ENCODE assay signal across 8 cellular contexts in genomic region chr21:33543505-33544129, GRCh38. TPM values are rescaled to one million over a fixed set of nuclear protein-coding genes. Genes with fewer than 3 reads are reported as not detected.
A peak's percentile ranks its signal among the peaks of the same experiment; 100 is the strongest.
DNase-seq lines count a peak whose midpoint lies in the region; ATAC-seq, FAIRE-seq and TF ChIP-seq lines count a peak whose summit lies in the region.

No MANE protein-coding gene starts in this region.

- no TSS peak for BruUV-seq in PC-9 (replicated peaks; lab: Mats Ljungman, UMichigan)

- H3K9me3 ChIP-seq in A549 (no peaks in the 10 kb centered on the region), PC-9 (ENCODE audit: insufficient read depth, low read depth) (no peaks in the 10 kb centered on the region)

- H3K27ac ChIP-seq in A549: peak overlapping the region; percentile 97 to 98
- H3K27ac ChIP-seq in PC-9: peak overlapping the region; percentile 98
- H3K27ac ChIP-seq in brain microvascular endothelial cell: peak overlapping the region; percentile 98

- in situ Hi-C loops in brain microvascular endothelial cell (cut with HindIII; ENCODE audit: low pct_ligation_motif_present, low sequenced_read_pairs): no loop called here

- no peak for TF ChIP-seq EP300 in A549 (IDR thresholded peaks at IDR 0.05)

- no peak for TF ChIP-seq CTCF in A549 (IDR thresholded peaks at IDR 0.05)
- no peak for TF ChIP-seq CTCF in PC-9 (conservative IDR thresholded peaks at IDR 0.05)
- TF ChIP-seq CTCF in brain microvascular endothelial cell (IDR thresholded peaks at IDR 0.05; ENCODE audit: low read depth, low read length, missing control alignments): no peak

- ATAC-seq in A549 (peak in 1 of 2 experiments; percentile 45; a peak in 4 of 6 replicates), GM21360 (IDR thresholded peaks at IDR 0.05; ENCODE audit: unreplicated experiment) (peak; percentile 19), left lobe of liver (peak; percentile 51)

- intact Hi-C loops in PC-9 (cut with micrococcal nuclease; ENCODE audit: unreplicated experiment): loop anchor here (2.0 to 5.0 kb wide), 3 partner anchors 45 to 163 kb away; partner anchors contain the start of genes DNAJC28 and DONSON

- peaks cover 44% of the 10 kb centered on the region for H4K20me1 ChIP-seq in PC-9 (ENCODE audit: insufficient read depth)

- H3K36me3 ChIP-seq in PC-9 (ENCODE audit: low read depth) (peaks cover 8% of the 10 kb centered on the region), brain microvascular endothelial cell (replicated peaks) (peaks cover 18% of the 10 kb centered on the region)

- POLR2A ChIA-PET in A549 (lab: Yijun Ruan, JAX): interaction anchor here (0.9 to 1.1 kb wide), 2 partner anchors 45 to 62 kb away, joined by 3 to 5 read pairs; partner anchors contain the start of gene DONSON
- POLR2A ChIA-PET in PC-9 (lab: Charles Lee; ENCODE audit: unreplicated experiment): no interaction called here

- H2AFZ ChIP-seq in PC-9: no peak overlapping the region

- TF ChIP-seq POLR2A in A549 (IDR thresholded peaks at IDR 0.05; ENCODE audit: low read length): no peak

- DNase-seq in A549 (ENCODE audit: low read depth in 1 of 2, low spot score in 1 of 2): no peak
- DNase-seq in PC-9: no peak
- peak; percentile 38 for DNase-seq in brain microvascular endothelial cell
- peak; percentile 78 for DNase-seq in left lobe of liver (ENCODE audit: low spot score)
- peak; percentile 46 for DNase-seq in stimulated activated CD4-positive, alpha-beta T cell treated with anti-CD3 and anti-CD28 coated beads, Interleukin-2, amount 100 ng/mL, for 4 hours (ENCODE audit: low read depth)
- DNase-seq in D341Med (ENCODE audit: low spot score): no peak
- DNase-seq in effector CD8-positive, alpha-beta T cell (lab: John Stamatoyannopoulos, UW): no peak

- peaks cover 89% of the 10 kb centered on the region for H3K79me2 ChIP-seq in PC-9 (ENCODE audit: low read depth)

- CTCF ChIA-PET in A549 (lab: Yijun Ruan, JAX) (no interaction called here), PC-9 (lab: Charles Lee) (interaction anchor here (0.7 kb wide), 2 partner anchors 62 to 215 kb away, joined by 6 read pairs; no protein-coding TSS in a partner anchor)

- H3F3A ChIP-seq in PC-9 (ENCODE audit: insufficient read depth, low read depth): peaks cover 18% of the 10 kb centered on the region

- no peaks in the 10 kb centered on the region for H3K9me2 ChIP-seq in PC-9 (ENCODE audit: insufficient read depth)

- H3K27me3 ChIP-seq in PC-9 (ENCODE audit: insufficient read depth, low read depth) (no peaks in the 10 kb centered on the region), brain microvascular endothelial cell (replicated peaks) (no peaks in the 10 kb centered on the region)

- peak overlapping the region; percentile 79 for H3K4me3 ChIP-seq in A549
- peak overlapping the region; percentile 92 for H3K4me3 ChIP-seq in PC-9
- peak overlapping the region; percentile 73 for H3K4me3 ChIP-seq in brain microvascular endothelial cell (ENCODE audit: low read depth, low read length)

- H3K4me1 ChIP-seq in A549 (peaks cover 22% of the 10 kb centered on the region), PC-9 (replicated peaks; ENCODE audit: insufficient read depth) (peaks cover 31% of the 10 kb centered on the region)

- no peak for FAIRE-seq in A549 (lab: Jason Lieb, UNC)

- under 1% methylated on average over 26 of the region's 26 CpGs for WGBS in A549 (ENCODE audit: missing lambda C conversion rate)

- peak overlapping the region; percentile 83 for H3K4me2 ChIP-seq in A549
- H3K4me2 ChIP-seq in PC-9: peak overlapping the region; percentile 94

- no peak for TF ChIP-seq RAD21 in A549 (conservative IDR thresholded peaks at IDR 0.05 in 1 of 2, IDR thresholded peaks at IDR 0.05 in 1 of 2)

TF ChIP-seq in A549, 52 proteins besides CTCF, POLR2A, EP300 and RAD21:
- no peak for TF ChIP-seq KDM5A (IDR thresholded peaks at IDR 0.05)
- no peak for TF ChIP-seq SREBF2 (IDR thresholded peaks at IDR 0.05)
- TF ChIP-seq TFCP2L1 (CRISPR knock-in tag; IDR thresholded peaks at IDR 0.05): no peak
- no peak for TF ChIP-seq FOSB (CRISPR knock-in tag; IDR thresholded peaks at IDR 0.05)
- no peak for TF ChIP-seq RCOR1 (IDR thresholded peaks at IDR 0.05; ENCODE audit: low read depth, low read length)
- no peak for TF ChIP-seq HOXB13 (CRISPR knock-in tag; IDR thresholded peaks at IDR 0.05; ENCODE audit: low read depth)
- TF ChIP-seq BCL3 (IDR thresholded peaks at IDR 0.05): no peak
- no peak for TF ChIP-seq HOXB5 (CRISPR knock-in tag; IDR thresholded peaks at IDR 0.05)
- TF ChIP-seq CEBPB (IDR thresholded peaks at IDR 0.05): no peak
- TF ChIP-seq ESRRA (IDR thresholded peaks at IDR 0.05; ENCODE audit: borderline replicate concordance, low read length): no peak
- TF ChIP-seq ZFP36 (IDR thresholded peaks at IDR 0.05; ENCODE audit: borderline replicate concordance, partially characterized antibody): no peak
- no peak for TF ChIP-seq MYC (IDR thresholded peaks at IDR 0.05; ENCODE audit: borderline replicate concordance, low read length)
- no peak for TF ChIP-seq FOSL2 (IDR thresholded peaks at IDR 0.05)
- no peak for TF ChIP-seq FOSL2 (CRISPR knock-in tag; IDR thresholded peaks at IDR 0.05)
- TF ChIP-seq RNF2 (IDR thresholded peaks at IDR 0.05; ENCODE audit: borderline replicate concordance, low read depth): no peak

RNA-seq across cellular contexts. Expression of gene SON, which starts 0.8 kb away (rescaled TPM):
- polyA plus RNA-seq in A549 (2011; rRNA removed) (75.3 and 109 TPM in 2 replicates), A549 (2017; fragmentation: RNase III; extraction: RNeasy Plus Mini Kit Qiagen cat#74134 plus additional on column Dnase treatment) (95.9 to 113 TPM (median 108 TPM) in 3 replicates)
- polyA plus RNA-seq in A549 (2012; cell fraction: cytosol; rRNA removed): 24.4 and 27.7 TPM in 2 replicates
- 45.4 and 80.0 TPM in 2 replicates for polyA plus RNA-seq in A549 (2012; cell fraction: nucleus; rRNA removed)
- polyA minus RNA-seq in A549 (2011; rRNA and poly(A)+ RNA removed): 171 TPM in 2 replicates
- total RNA-seq in PC-9 (2021) (131 and 158 TPM in 2 replicates), left lobe of liver (94.6 TPM)

RNA-seq across cellular contexts. Expression of gene GART, which starts 1.7 kb away (rescaled TPM):
- 42.3 and 61.6 TPM in 2 replicates for polyA plus RNA-seq in A549 (2011; rRNA removed)
- 10.8 and 13.8 TPM in 2 replicates for polyA plus RNA-seq in A549 (2012; cell fraction: cytosol; rRNA removed)
- 10.9 and 29.9 TPM in 2 replicates for polyA plus RNA-seq in A549 (2012; cell fraction: nucleus; rRNA removed)
- polyA plus RNA-seq in A549 (2017; fragmentation: RNase III; extraction: RNeasy Plus Mini Kit Qiagen cat#74134 plus additional on column Dnase treatment): 66.2 to 70.2 TPM (median 68.0 TPM) in 3 replicates
- 32.6 and 34.6 TPM in 2 replicates for polyA minus RNA-seq in A549 (2011; rRNA and poly(A)+ RNA removed)
- 105 and 121 TPM in 2 replicates for total RNA-seq in PC-9 (2021)
- 31.7 TPM for total RNA-seq in left lobe of liver

RNA-seq across cellular contexts. Expression of gene DONSON, which starts 44.9 kb away (rescaled TPM):
- polyA plus RNA-seq in A549 (2011; rRNA removed): 30.3 and 32.0 TPM in 2 replicates
- 12.6 and 14.8 TPM in 2 replicates for polyA plus RNA-seq in A549 (2012; cell fraction: cytosol; rRNA removed)
- polyA plus RNA-seq in A549 (2012; cell fraction: nucleus; rRNA removed): 10.7 and 13.4 TPM in 2 replicates
- polyA plus RNA-seq in A549 (2017; fragmentation: RNase III; extraction: RNeasy Plus Mini Kit Qiagen cat#74134 plus additional on column Dnase treatment): 20.7 to 22.1 TPM (median 21.0 TPM) in 3 replicates
- 8.6 and 9.8 TPM in 2 replicates for polyA minus RNA-seq in A549 (2011; rRNA and poly(A)+ RNA removed)
- total RNA-seq in PC-9 (2021): 24.7 and 25.6 TPM in 2 replicates
- total RNA-seq in left lobe of liver: 6.2 TPM

RNA-seq across cellular contexts. Expression of gene DNAJC28, which starts 52.1 kb away (rescaled TPM):
- polyA plus RNA-seq in A549 (2011; rRNA removed) (0.83 and 1.1 TPM in 2 replicates), A549 (2017; fragmentation: RNase III; extraction: RNeasy Plus Mini Kit Qiagen cat#74134 plus additional on column Dnase treatment) (0.51 to 1.0 TPM (median 0.75 TPM) in 3 replicates)
- 0.08 and 0.12 TPM in 2 replicates for polyA plus RNA-seq in A549 (2012; cell fraction: cytosol; rRNA removed)
- 0.05 TPM in 1 of 2 replicates, not detected in the other for polyA plus RNA-seq in A549 (2012; cell fraction: nucleus; rRNA removed)
- polyA minus RNA-seq in A549 (2011; rRNA and poly(A)+ RNA removed): not detected in 2 replicates
- total RNA-seq in PC-9 (2021) (1.1 and 1.3 TPM in 2 replicates), left lobe of liver (2.3 TPM)

Comparison
In these comparisons a context has a peak if more than half of its experiments do, and no peak if none do; other contexts are left out.
1. DNase-seq: peak in brain microvascular endothelial cell (single experiment), left lobe of liver (single experiment) and stimulated activated CD4-positive, alpha-beta T cell treated with anti-CD3 and anti-CD28 coated beads, Interleukin-2, amount 100 ng/mL, for 4 hours (single experiment); none in A549 (0 of 2), PC-9 (0 of 2), D341Med (single experiment) and effector CD8-positive, alpha-beta T cell (single experiment).
2. Peak in every context shown above with its lines, with median percentiles within 50 percentile points of each other: H3K27ac ChIP-seq and H3K4me3 ChIP-seq.